8 cellular contexts compared by ENCODE assay signal in the genomic region with DNA sequence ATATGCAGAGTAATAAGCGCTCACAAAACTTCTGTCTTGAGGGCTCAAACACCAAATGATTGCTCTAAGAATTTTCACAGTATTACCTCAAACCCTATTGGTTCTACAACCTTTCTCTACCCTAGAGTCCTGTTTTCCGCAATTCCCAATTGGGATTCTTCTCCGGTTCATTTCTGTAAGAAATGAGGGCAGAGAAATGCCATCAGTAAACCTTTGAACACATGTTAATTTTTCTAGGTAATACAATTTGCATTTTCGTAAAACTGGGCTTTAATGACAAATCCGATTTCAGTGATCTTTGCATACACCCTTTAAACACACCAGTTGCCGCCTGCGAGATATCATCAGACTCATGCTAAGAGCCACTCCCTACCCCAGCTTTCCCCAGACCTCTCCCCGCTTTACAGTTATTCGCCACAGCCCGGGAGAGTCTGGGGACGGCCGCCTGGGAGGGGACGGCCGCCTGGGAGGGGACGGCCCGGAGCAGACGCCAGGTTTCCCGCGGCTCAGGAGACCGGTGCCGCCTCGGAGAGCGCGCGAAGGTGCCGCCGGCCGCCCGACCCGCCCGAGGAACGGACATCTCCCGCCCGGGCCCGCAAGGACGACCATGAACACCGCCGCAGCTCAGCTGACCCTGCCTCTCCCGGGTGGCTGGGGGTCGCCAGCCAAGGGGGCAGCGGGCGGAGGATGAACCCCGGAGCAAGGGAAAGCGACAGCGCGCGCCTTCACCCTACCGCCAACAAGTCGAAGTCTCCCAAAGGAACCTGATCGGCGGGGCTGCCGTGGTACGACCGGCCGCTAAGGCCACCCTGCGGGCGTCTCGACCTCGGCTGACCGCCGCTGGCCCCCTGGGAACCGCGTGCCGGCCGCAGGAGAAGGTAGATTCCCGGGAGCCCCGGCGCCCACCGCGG. TPM values are rescaled to one million over a fixed set of nuclear protein-coding genes. Genes with fewer than 3 reads are reported as not detected.
DNase-seq lines count a peak whose midpoint lies in the region; ATAC-seq and TF ChIP-seq lines count a peak whose summit lies in the region.

No MANE protein-coding gene starts in this region.

- POLR2A ChIA-PET in activated CD4-positive, alpha-beta T cell treated with anti-CD3 and anti-CD28 coated beads for 36 hours (lab: Charles Lee) = interaction anchor here (0.6 kb wide), 1 partner anchor 1938 kb away, joined by 3 read pairs; no protein-coding TSS in a partner anchor

- in situ Hi-C loops in GM23248 (cut with MboI) = no loop called here

- H3K4me1 ChIP-seq in GM23248 (ENCODE audit: insufficient read depth) (peaks cover 38% of the 10 kb centered on the region), lower lobe of right lung (peaks cover 20% of the 10 kb centered on the region)

- peak overlapping the region; percentile 85 for H3K27ac Mint-ChIP-seq in activated CD4-positive, alpha-beta T cell treated with anti-CD3 and anti-CD28 coated beads for 36 hours

- peaks cover 7% of the 10 kb centered on the region for H3K36me3 Mint-ChIP-seq in activated CD4-positive, alpha-beta T cell treated with anti-CD3 and anti-CD28 coated beads for 36 hours (ENCODE audit: low read depth)

- peaks cover 6% of the 10 kb centered on the region; the same call in 1 of the 2 replicates for H3F3A ChIP-seq in GM23248 (ENCODE audit: insufficient read depth)

- peak overlapping the region; percentile 97 for H3K4me2 ChIP-seq in GM23248 (ENCODE audit: unreplicated experiment)

- CTCF ChIA-PET in activated CD4-positive, alpha-beta T cell treated with anti-CD3 and anti-CD28 coated beads for 36 hours (lab: Charles Lee) = interaction anchor here (0.7 kb wide), 1 partner anchor 77 kb away, joined by 3 read pairs; no protein-coding TSS in a partner anchor

- no peaks in the 10 kb centered on the region for H3K9me2 ChIP-seq in GM23248 (ENCODE audit: insufficient read depth)

- H4K20me1 ChIP-seq in GM23248 (ENCODE audit: insufficient read depth) = no peaks in the 10 kb centered on the region

- ATAC-seq in activated CD4-positive, alpha-beta T cell treated with anti-CD3 and anti-CD28 coated beads for 36 hours = peak; percentile 54
- peak; percentile 90 to 91 for ATAC-seq in lower lobe of right lung

- peaks cover 91% of the 10 kb centered on the region for H3K79me2 ChIP-seq in GM23248 (ENCODE audit: insufficient read depth)

- peak; percentile 63 for DNase-seq in activated CD4-positive, alpha-beta T cell treated with anti-CD3 and anti-CD28 coated beads for 36 hours
- DNase-seq in activated CD4-positive, alpha-beta T cell treated with anti-CD3 and anti-CD28 coated beads, Interleukin-2, amount 50 U/mL, for 1 hour = no peak
- peak; percentile 64 for DNase-seq in GM23248
- DNase-seq in T1000 (lab: John Stamatoyannopoulos, UW) = peak; percentile 41
- DNase-seq in dermis blood vessel endothelial cell = peak; percentile 62
- peak; percentile 75 for DNase-seq in lower lobe of right lung
- DNase-seq in stimulated activated CD8-positive, alpha-beta memory T cell treated with anti-CD3 and anti-CD28 coated beads, Interleukin-7, amount 100 ng/mL, for 4 hours (ENCODE audit: low read depth in 2 of 2) = peak; percentile 0 to 40

- peak overlapping the region; percentile 96 for H3K4me3 ChIP-seq in GM23248
- H3K4me3 ChIP-seq in lower lobe of right lung = peak overlapping the region; percentile 91

- H3K4me3 Mint-ChIP-seq in activated CD4-positive, alpha-beta T cell treated with anti-CD3 and anti-CD28 coated beads for 36 hours = peak overlapping the region; percentile 91

- no peak for TF ChIP-seq CTCF in lower lobe of right lung (IDR thresholded peaks at IDR 0.05)

- H3K4me1 Mint-ChIP-seq in activated CD4-positive, alpha-beta T cell treated with anti-CD3 and anti-CD28 coated beads for 36 hours = peaks cover 20% of the 10 kb centered on the region

- intact Hi-C loops in activated CD4-positive, alpha-beta T cell treated with anti-CD3 and anti-CD28 coated beads for 36 hours (cut with DNase I, micrococcal nuclease) = loop anchor here in 1 of 2 experiments (1.0 to 5.0 kb wide), 4 partner anchors 34 to 1594 kb away; partner anchors contain the start of gene RDH14
- intact Hi-C loops in lower lobe of right lung (cut with DNase I) = no loop called here

- H3K9ac ChIP-seq in GM23248 = peak overlapping the region; percentile 91

- no peaks in the 10 kb centered on the region for H3K27me3 Mint-ChIP-seq in activated CD4-positive, alpha-beta T cell treated with anti-CD3 and anti-CD28 coated beads for 36 hours

- no peaks in the 10 kb centered on the region for H3K36me3 ChIP-seq in GM23248 (ENCODE audit: low read depth)
- no peaks in the 10 kb centered on the region; the same call in 1 of the 2 replicates for H3K36me3 ChIP-seq in KOPT-K1 (ENCODE audit: insufficient read depth, low read length)
- no peaks in the 10 kb centered on the region for H3K36me3 ChIP-seq in lower lobe of right lung

- peak overlapping the region; percentile 95 for H3K27ac ChIP-seq in GM23248
- H3K27ac ChIP-seq in KOPT-K1 (ENCODE audit: low read depth, low read length, poor library complexity, severe bottlenecking) = peak overlapping the region; percentile 95
- peak overlapping the region; percentile 97 for H3K27ac ChIP-seq in lower lobe of right lung

- H3K27me3 ChIP-seq in GM23248 (replicated peaks; ENCODE audit: insufficient read depth) = no peaks in the 10 kb centered on the region
- no peaks in the 10 kb centered on the region for H3K27me3 ChIP-seq in lower lobe of right lung (ENCODE audit: low read depth)

- no peaks in the 10 kb centered on the region for H3K9me3 Mint-ChIP-seq in activated CD4-positive, alpha-beta T cell treated with anti-CD3 and anti-CD28 coated beads for 36 hours (ENCODE audit: low read depth)

- H3K9me3 ChIP-seq in GM23248 (ENCODE audit: low read depth) (no peaks in the 10 kb centered on the region), KOPT-K1 (ENCODE audit: insufficient read depth, low read length, poor library complexity, severe bottlenecking) (no peaks in the 10 kb centered on the region), lower lobe of right lung (no peaks in the 10 kb centered on the region)

- peak overlapping the region; percentile 87 for H2AFZ ChIP-seq in GM23248

- WGBS in GM23248 (ENCODE audit: low coverage in 1 of 2, low lambda C conversion rate in 2 of 2, missing lambda C conversion rate in 2 of 2), 2 experiments = 1 to 3% methylated on average over 40 to 48 of the region's 70 CpGs

RNA-seq across cellular contexts. Expression of gene SMC6, which starts 0.5 kb away (rescaled TPM):
- total RNA-seq in activated CD4-positive, alpha-beta T cell treated with anti-CD3 and anti-CD28 coated beads for 36 hours = 10 to 100 TPM; 25.4 to 26.3 TPM
- 21.4 and 22.0 TPM in 2 replicates for total RNA-seq in GM23248 (2014; rRNA removed; shearing (Covaris generic))
- 18.8 and 20.9 TPM in 2 replicates for polyA plus RNA-seq in GM23248 (2016; fragmentation: Nextera tagmentation; extraction: Ambion mirVana)
- 30.0 and 32.4 TPM in 2 replicates for total RNA-seq in dermis blood vessel endothelial cell
- 15.0 TPM for total RNA-seq in lower lobe of right lung

RNA-seq across cellular contexts. Expression of gene GEN1, which starts 0.8 kb away (rescaled TPM):
- total RNA-seq in activated CD4-positive, alpha-beta T cell treated with anti-CD3 and anti-CD28 coated beads for 36 hours = 10 to 100 TPM; 21.9 to 25.4 TPM
- total RNA-seq in GM23248 (2014; rRNA removed; shearing (Covaris generic)) = 8.1 and 10.2 TPM in 2 replicates
- 3.9 and 4.5 TPM in 2 replicates for polyA plus RNA-seq in GM23248 (2016; fragmentation: Nextera tagmentation; extraction: Ambion mirVana)
- total RNA-seq in dermis blood vessel endothelial cell (7.3 and 20.9 TPM in 2 replicates), lower lobe of right lung (9.0 TPM)
